In the genomic region with DNA sequence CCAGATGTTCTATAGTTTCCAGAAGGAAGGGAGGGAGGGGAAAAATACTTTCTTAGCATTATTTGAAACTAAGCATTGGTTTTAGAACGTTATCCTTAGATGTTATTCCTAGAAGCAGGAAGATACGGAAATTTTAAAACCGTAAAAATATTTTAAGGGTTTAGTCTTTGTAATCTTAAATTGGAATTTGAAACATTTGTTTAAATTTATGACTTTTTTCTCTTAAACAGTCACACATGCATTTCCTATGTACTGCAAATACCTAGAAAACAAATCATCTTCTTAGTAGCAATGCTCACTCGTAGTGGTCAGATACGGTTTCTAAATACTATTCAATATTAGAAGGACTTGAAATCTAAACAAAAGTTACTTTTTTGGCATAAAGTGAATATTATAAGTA, we compare ENCODE assay signal across 19 cellular contexts.
A peak's percentile ranks its signal among the peaks of the same experiment; 100 is the strongest.
DNase-seq lines count a peak whose midpoint lies in the region; ATAC-seq and TF ChIP-seq lines count a peak whose summit lies in the region.
"Had no signal": no experiment of that assay in that cellular context is flagged by ENCODE, and none has a peak within 500 bp of the region (broad histone marks: within the 10 kb centered on the region; RNA-seq: fewer than 3 reads in every experiment).

No MANE protein-coding gene starts in this region.

- no peak overlapping the region for H2BK15ac ChIP-seq in IMR-90 (ENCODE audit: low read depth, low read length)

- no peaks in the 10 kb centered on the region for H3K27me3 ChIP-seq in IMR-90 (ENCODE audit: control insufficient read depth, insufficient read depth, low read length)

- peak; percentile 49; the same call in 1 of the 2 replicates for ATAC-seq in IMR-90 (ENCODE audit: low read depth)
- ATAC-seq in HG03159 (IDR thresholded peaks at IDR 0.05; ENCODE audit: unreplicated experiment): no peak
- no peak for ATAC-seq in GM19035 (IDR thresholded peaks at IDR 0.05; ENCODE audit: unreplicated experiment)
- ATAC-seq: GM12878 had no signal

- CTCF ChIA-PET in IMR-90 (lab: Yijun Ruan, JAX): no interaction called here

- no peak overlapping the region for H2AK9ac ChIP-seq in IMR-90 (replicated peaks; ENCODE audit: low read depth, low read length, poor library complexity)

- peaks cover 13 to 17% of the 10 kb centered on the region in 2 experiments; a peak in 3 of 4 replicates for H3K79me1 ChIP-seq in IMR-90 (ENCODE audit: low read depth in 1 of 2, low read length in 2 of 2)

- no peak overlapping the region for H2AFZ ChIP-seq in IMR-90 (replicated peaks; ENCODE audit: low read length, poor library complexity)

- H4K8ac ChIP-seq in IMR-90 (ENCODE audit: low read depth in 2 of 2, low read length in 2 of 2): no peak overlapping the region

- H3K4me1 ChIP-seq in IMR-90 (ENCODE audit: control insufficient read depth, insufficient read depth, low read length): 0 out of 2 replicates have a peak, but pooled peaks cover 1% of the 10 kb centered on the region

- no peak overlapping the region for H2BK120ac ChIP-seq in IMR-90 (ENCODE audit: low read depth, low read length)

- H3K9me3 ChIP-seq in IMR-90 (ENCODE audit: control insufficient read depth, insufficient read depth, low read length): no peaks in the 10 kb centered on the region

- no peaks in the 10 kb centered on the region for H4K20me1 ChIP-seq in IMR-90 (ENCODE audit: insufficient read depth, low read length)

- no peak overlapping the region for H3K4me3 ChIP-seq in AG09309 (ENCODE audit: control insufficient read depth, low read depth, low read length)
- H3K4me3 ChIP-seq in IMR-90 (ENCODE audit: insufficient read depth, low read depth, low read length): no peak overlapping the region
- H3K4me3 ChIP-seq: GM12878 had no signal

- no peak for TF ChIP-seq CTCF in AG09309 (IDR thresholded peaks at IDR 0.05; ENCODE audit: control insufficient read depth, insufficient read depth, low read depth, low read length, missing control alignments)
- no peak for TF ChIP-seq CTCF in IMR-90 (conservative IDR thresholded peaks at IDR 0.05; ENCODE audit: low read depth, low read length)

- no peak overlapping the region for H3K4ac ChIP-seq in IMR-90 (ENCODE audit: low read depth, low read length)

- no peak overlapping the region for H3K4me2 ChIP-seq in IMR-90 (ENCODE audit: low read depth, low read length)

- intact Hi-C loops in IMR-90 (cut with micrococcal nuclease): no loop called here

- H3K56ac ChIP-seq in IMR-90 (ENCODE audit: extremely low read depth, insufficient read depth, low read length): no peak overlapping the region

- TF ChIP-seq POLR2A in IMR-90 (IDR thresholded peaks at IDR 0.05; ENCODE audit: low read depth, low read length): no peak

- POLR2A ChIA-PET in IMR-90 (lab: Charles Lee; ENCODE audit: unreplicated experiment): no interaction called here

- no peak overlapping the region for H2BK5ac ChIP-seq in IMR-90 (ENCODE audit: low read depth, low read length, poor library complexity, severe bottlenecking)

- DNase-seq in AG09309 (ENCODE audit: low read depth) (peak; percentile 10), ELR (ENCODE audit: low read depth) (peak; percentile 17), IMR-90 (peak; percentile 37), iris pigment epithelial cell (ENCODE audit: low read depth) (peak; percentile 7)
- DNase-seq in activated T-cell treated with anti-CD3 and anti-CD28 coated beads, Interleukin-2, amount 50 U/mL, for 1 hour: no peak
- DNase-seq: C1 segment of cervical spinal cord; Calu3; CD4-positive, alpha-beta T cell; DMS 273 treated with DMSO at 0.1 percent for 48 hours; DMS79; GF-D8; GOT3; H9; Kasumi-1; KBM-7 had no signal

- no peak overlapping the region for H3K27ac ChIP-seq in IMR-90 (ENCODE audit: insufficient read depth, low read length)
- H3K27ac ChIP-seq: 22Rv1 had no signal

- dilution Hi-C loops in IMR-90 (cut with HindIII; ENCODE audit: low sequenced_read_pairs, unreplicated experiment): no loop called here

- H3K14ac ChIP-seq in IMR-90 (replicated peaks; ENCODE audit: low read depth, low read length): no peak overlapping the region

- H3K18ac ChIP-seq in IMR-90 (ENCODE audit: low read depth, low read length): no peak overlapping the region

- no peak overlapping the region for H2BK20ac ChIP-seq in IMR-90 (ENCODE audit: low read depth, low read length)

- no peak overlapping the region for H4K5ac ChIP-seq in IMR-90 (ENCODE audit: low read depth, low read length)

- H3K9ac ChIP-seq in IMR-90 (ENCODE audit: low read depth, low read length): no peak overlapping the region

- no peaks in the 10 kb centered on the region for H3K9me1 ChIP-seq in IMR-90 (ENCODE audit: insufficient read depth, low read length)

- no peak overlapping the region for H2AK5ac ChIP-seq in IMR-90 (ENCODE audit: low read depth, low read length)

- BruUV-seq in IMR-90 (replicated peaks; lab: Mats Ljungman, UMichigan): no TSS peak

- no peak overlapping the region for H3K23ac ChIP-seq in IMR-90 (ENCODE audit: low read depth, low read length)

- no CpG with 5 or more reads among the region's 5 CpGs for WGBS in IMR-90 (ENCODE audit: extremely low coverage in 2 of 2, insufficient read length in 1 of 2), 2 experiments

- in situ Hi-C loops in IMR-90 (cut with MboI; ENCODE audit: low sequenced_read_pairs): no loop called here

- H3K36me3 ChIP-seq in IMR-90 (ENCODE audit: control insufficient read depth, insufficient read depth, low read length): peaks cover 2% of the 10 kb centered on the region; the same call in 1 of the 2 replicates

- H4K91ac ChIP-seq in IMR-90 (ENCODE audit: insufficient read depth, low read depth, low read length): no peak overlapping the region

- no peak for TF ChIP-seq RAD21 in IMR-90 (IDR thresholded peaks at IDR 0.05; ENCODE audit: low read length)

TF ChIP-seq in IMR-90, 13 proteins besides CTCF, POLR2A, EP300 and RAD21:
- TF ChIP-seq MXI1 (IDR thresholded peaks at IDR 0.05; ENCODE audit: borderline replicate concordance, low read depth, low read length) (no peak), CEBPB (IDR thresholded peaks at IDR 0.05; ENCODE audit: low read depth, low read length) (no peak), MAZ (IDR thresholded peaks at IDR 0.05; ENCODE audit: borderline replicate concordance, low read depth, low read length) (no peak), FOS (IDR thresholded peaks at IDR 0.05; ENCODE audit: low read depth, low read length) (no peak), USF2 (IDR thresholded peaks at IDR 0.05; ENCODE audit: low read depth, low read length) (no peak)
TF ChIP-seq in IMR-90: peak in this region for 0.
